ENCODE assay signal across 8 cellular contexts in genomic region chr1:160951443-160952128, GRCh38. TPM values are rescaled to one million over a fixed set of nuclear protein-coding genes. Genes with fewer than 3 reads are reported as not detected.
DNase-seq lines count a peak whose midpoint lies in the region; ATAC-seq and TF ChIP-seq lines count a peak whose summit lies in the region.

No MANE protein-coding gene starts in this region.

- H3K36me3 ChIP-seq in naive thymus-derived CD4-positive, alpha-beta T cell (ENCODE audit: control insufficient read depth in 2 of 3, insufficient read depth in 3 of 3, low read length in 3 of 3): no peaks in the 10 kb centered on the region

- peaks cover 12% of the 10 kb centered on the region for H3K4me1 Mint-ChIP-seq in CD4-positive, alpha-beta T cell (ENCODE audit: low read depth)
- H3K4me1 Mint-ChIP-seq in naive thymus-derived CD4-positive, alpha-beta T cell: peaks cover 6 to 21% (median 11%) of the 10 kb centered on the region in 7 donors
- H3K4me1 Mint-ChIP-seq in stimulated activated memory B cell treated with anti-CD40 and anti-IgM and Interleukin-4, amounts not matched to agents 10 μg/mL and 1 μg/mL and 100 μg/mL, for 72 hours: peaks cover 8% of the 10 kb centered on the region

- H3K27ac Mint-ChIP-seq in CD4-positive, alpha-beta T cell: no peak overlapping the region
- H3K27ac Mint-ChIP-seq in naive thymus-derived CD4-positive, alpha-beta T cell: peak overlapping the region in 2 of 9 donors; percentile 26 to 48
- no peak overlapping the region for H3K27ac Mint-ChIP-seq in stimulated activated memory B cell treated with anti-CD40 and anti-IgM and Interleukin-4, amounts not matched to agents 10 μg/mL and 1 μg/mL and 100 μg/mL, for 72 hours

- no peak overlapping the region for H3K27ac ChIP-seq in CD4-positive, alpha-beta T cell (ENCODE audit: low read depth, low read length)
- H3K27ac ChIP-seq in naive thymus-derived CD4-positive, alpha-beta T cell (ENCODE audit: low read depth, low read length): no peak overlapping the region

- ATAC-seq in CD4-positive, alpha-beta T cell (ENCODE audit: poor library complexity): peak; percentile 91
- ATAC-seq in GM21619 (IDR thresholded peaks at IDR 0.05; ENCODE audit: unreplicated experiment) (peak; percentile 64), HG03095 (IDR thresholded peaks at IDR 0.05; ENCODE audit: unreplicated experiment) (no peak)
- peak; percentile 92 for ATAC-seq in naive thymus-derived CD4-positive, alpha-beta T cell
- ATAC-seq in stimulated activated memory B cell treated with anti-CD40 and anti-IgM and Interleukin-4, amounts not matched to agents 10 μg/mL and 1 μg/mL and 100 μg/mL, for 72 hours: peak; percentile 82

- H3K27me3 ChIP-seq in CD4-positive, alpha-beta T cell (ENCODE audit: control insufficient read depth, insufficient read depth, low read length): no peaks in the 10 kb centered on the region
- no peaks in the 10 kb centered on the region for H3K27me3 ChIP-seq in naive thymus-derived CD4-positive, alpha-beta T cell (ENCODE audit: control insufficient read depth in 2 of 2, insufficient read depth in 2 of 2, low read length in 2 of 2)

- intact Hi-C loops in CD4-positive, alpha-beta T cell (cut with DNase I, micrococcal nuclease): loop anchor here (1.0 to 5.0 kb wide), 4 partner anchors 116 to 270 kb away; no protein-coding TSS in a partner anchor
- intact Hi-C loops in naive thymus-derived CD4-positive, alpha-beta T cell (cut with micrococcal nuclease): loop anchor here (1.0 to 10.0 kb wide), 11 partner anchors 67 to 517 kb away; partner anchors contain the start of gene ITLN1 (in 1 of the 2)

- DNase-seq in CD4-positive, alpha-beta T cell: peak; percentile 52 to 75 (median 64)
- DNase-seq in NCI-H774 (lab: John Stamatoyannopoulos, UW): peak; percentile 2
- DNase-seq in activated CD8-positive, alpha-beta memory T cell treated with anti-CD3 and anti-CD28 coated beads for 48 hours (ENCODE audit: low read depth in 2 of 3, low spot score in 2 of 3): peak in 2 of 3 experiments; percentile 21 to 36
- DNase-seq in epithelial cell of esophagus (ENCODE audit: low read depth): peak; percentile 73
- peak; percentile 53 to 80 (median 71) for DNase-seq in naive thymus-derived CD4-positive, alpha-beta T cell

- POLR2A ChIA-PET in CD4-positive, alpha-beta T cell (lab: Charles Lee): interaction anchor here (1.4 to 2.0 kb wide), 4 partner anchors 114 to 174 kb away, joined by 3 to 8 read pairs (median 6); no protein-coding TSS in a partner anchor
- POLR2A ChIA-PET in naive thymus-derived CD4-positive, alpha-beta T cell (lab: Charles Lee): interaction anchor here (0.7 to 1.5 kb wide), 6 partner anchors 19 to 228 kb away, joined by 3 to 6 read pairs (median 4); no protein-coding TSS in a partner anchor

- no peaks in the 10 kb centered on the region for H3K9me3 Mint-ChIP-seq in CD4-positive, alpha-beta T cell
- H3K9me3 Mint-ChIP-seq in naive thymus-derived CD4-positive, alpha-beta T cell: no peaks in the 10 kb centered on the region
- no peaks in the 10 kb centered on the region for H3K9me3 Mint-ChIP-seq in stimulated activated memory B cell treated with anti-CD40 and anti-IgM and Interleukin-4, amounts not matched to agents 10 μg/mL and 1 μg/mL and 100 μg/mL, for 72 hours

- TF ChIP-seq CTCF in CD4-positive, alpha-beta T cell (IDR thresholded peaks at IDR 0.05): peak; percentile 68
- TF ChIP-seq CTCF in epithelial cell of esophagus (IDR thresholded peaks at IDR 0.05; ENCODE audit: insufficient read depth, low read depth, low read length, missing control alignments): peak; percentile 78

- H3K27me3 Mint-ChIP-seq in CD4-positive, alpha-beta T cell: no peaks in the 10 kb centered on the region
- H3K27me3 Mint-ChIP-seq in naive thymus-derived CD4-positive, alpha-beta T cell: no peaks in the 10 kb centered on the region
- no peaks in the 10 kb centered on the region for H3K27me3 Mint-ChIP-seq in stimulated activated memory B cell treated with anti-CD40 and anti-IgM and Interleukin-4, amounts not matched to agents 10 μg/mL and 1 μg/mL and 100 μg/mL, for 72 hours

- CTCF ChIA-PET in CD4-positive, alpha-beta T cell (lab: Charles Lee): interaction anchor here (0.7 to 4.0 kb wide), 15 partner anchors 39 to 270 kb away, joined by 3 to 26 read pairs (median 4); no protein-coding TSS in a partner anchor
- CTCF ChIA-PET in naive thymus-derived CD4-positive, alpha-beta T cell (lab: Charles Lee): interaction anchor here (0.5 to 8.2 kb wide), 28 partner anchors 10 to 548 kb away, joined by 3 to 167 read pairs (median 4); partner anchors contain the start of gene LY9

- no peak overlapping the region for H3K4me3 ChIP-seq in epithelial cell of esophagus (ENCODE audit: low read length)
- H3K4me3 ChIP-seq in naive thymus-derived CD4-positive, alpha-beta T cell (ENCODE audit: low read length): no peak overlapping the region

- H3K9me3 ChIP-seq in CD4-positive, alpha-beta T cell (ENCODE audit: control insufficient read depth, low read length): no peaks in the 10 kb centered on the region
- H3K9me3 ChIP-seq in naive thymus-derived CD4-positive, alpha-beta T cell (ENCODE audit: control insufficient read depth in 2 of 3, low read length in 3 of 3): no peaks in the 10 kb centered on the region

- peaks cover 0 to 16% of the 10 kb centered on the region in 2 donors for H3K4me1 ChIP-seq in naive thymus-derived CD4-positive, alpha-beta T cell (ENCODE audit: control insufficient read depth in 2 of 2, insufficient read depth in 2 of 2, low read length in 2 of 2)

- H3K4me3 Mint-ChIP-seq in CD4-positive, alpha-beta T cell: no peak overlapping the region
- no peak overlapping the region for H3K4me3 Mint-ChIP-seq in naive thymus-derived CD4-positive, alpha-beta T cell
- H3K4me3 Mint-ChIP-seq in stimulated activated memory B cell treated with anti-CD40 and anti-IgM and Interleukin-4, amounts not matched to agents 10 μg/mL and 1 μg/mL and 100 μg/mL, for 72 hours: no peak overlapping the region

- H3K36me3 Mint-ChIP-seq in CD4-positive, alpha-beta T cell (ENCODE audit: low read depth): no peaks in the 10 kb centered on the region
- no peaks in the 10 kb centered on the region for H3K36me3 Mint-ChIP-seq in naive thymus-derived CD4-positive, alpha-beta T cell
- no peaks in the 10 kb centered on the region for H3K36me3 Mint-ChIP-seq in stimulated activated memory B cell treated with anti-CD40 and anti-IgM and Interleukin-4, amounts not matched to agents 10 μg/mL and 1 μg/mL and 100 μg/mL, for 72 hours

RNA-seq across cellular contexts. Expression of gene ITLN2, which starts 3.0 kb away (rescaled TPM):
- total RNA-seq in CD4-positive, alpha-beta T cell: not detected
- not detected for total RNA-seq in naive thymus-derived CD4-positive, alpha-beta T cell
- polyA plus RNA-seq in naive thymus-derived CD4-positive, alpha-beta T cell: not detected

Comparison
In these comparisons a context has a peak if more than half of its experiments do, and no peak if none do; other contexts are left out.
1. DNase-seq: peak in every context shown above with its lines; median percentile 73 in epithelial cell of esophagus; 71 in naive thymus-derived CD4-positive, alpha-beta T cell; 64 in CD4-positive, alpha-beta T cell; 28 in activated CD8-positive, alpha-beta memory T cell treated with anti-CD3 and anti-CD28 coated beads for 48 hours; 2 in NCI-H774.